19 cellular contexts compared by ENCODE assay signal in the genomic region with DNA sequence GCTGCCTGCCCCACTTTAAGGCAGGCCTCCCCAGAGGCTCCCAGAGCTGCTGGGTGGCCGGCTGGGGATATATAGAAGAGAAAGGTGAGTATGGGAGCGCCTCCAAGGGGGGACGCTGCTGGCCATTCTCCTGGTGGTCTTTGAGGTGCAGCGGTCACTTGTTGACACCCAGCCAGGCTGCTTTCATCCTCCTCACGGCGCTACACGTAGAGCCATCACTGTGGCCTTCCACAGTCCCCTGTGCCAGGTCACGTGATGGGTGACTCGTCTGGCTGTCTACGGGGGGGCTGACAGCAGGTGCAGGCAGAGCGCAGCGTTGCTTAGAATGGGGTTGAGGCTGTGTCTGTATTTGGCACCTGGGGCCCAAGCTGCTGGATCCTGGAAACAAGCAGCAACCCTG. TPM values are rescaled to one million over a fixed set of nuclear protein-coding genes. Genes with fewer than 3 reads are reported as not detected.
A peak's percentile ranks its signal among the peaks of the same experiment; 100 is the strongest.
DNase-seq lines count a peak whose midpoint lies in the region; ATAC-seq and TF ChIP-seq lines count a peak whose summit lies in the region.
"Had no signal": no experiment of that assay in that cellular context is flagged by ENCODE, and none has a peak within 500 bp of the region (broad histone marks: within the 10 kb centered on the region; RNA-seq: fewer than 3 reads in every experiment).

No MANE protein-coding gene starts in this region.

- H3K4me3 Mint-ChIP-seq in activated CD4-positive, alpha-beta memory T cell treated with anti-CD3 and anti-CD28 coated beads, Interleukin-2, amount 10 ng/mL, durations not matched to agents 7 days and 5 days: no peak overlapping the region
- H3K4me3 Mint-ChIP-seq: activated naive CD4-positive, alpha-beta T cell treated with anti-CD3 and anti-CD28 coated beads for 36 hours; CD4-positive, alpha-beta memory T cell; immature natural killer cell had no signal

- H3K27ac Mint-ChIP-seq in activated CD4-positive, alpha-beta memory T cell treated with anti-CD3 and anti-CD28 coated beads, Interleukin-2, amount 10 ng/mL, durations not matched to agents 7 days and 5 days: no peak overlapping the region
- H3K27ac Mint-ChIP-seq: activated naive CD4-positive, alpha-beta T cell treated with anti-CD3 and anti-CD28 coated beads for 36 hours; CD4-positive, alpha-beta memory T cell; immature natural killer cell had no signal

- H3K9me1 ChIP-seq in IMR-90 (ENCODE audit: insufficient read depth, low read length): no peaks in the 10 kb centered on the region

- no peaks in the 10 kb centered on the region for H3K4me1 ChIP-seq in IMR-90 (ENCODE audit: control insufficient read depth, insufficient read depth, low read length)

- H2AK5ac ChIP-seq in IMR-90 (ENCODE audit: low read depth, low read length): no peak overlapping the region

- H3K36me3 Mint-ChIP-seq in activated CD4-positive, alpha-beta memory T cell treated with anti-CD3 and anti-CD28 coated beads, Interleukin-2, amount 10 ng/mL, durations not matched to agents 7 days and 5 days (ENCODE audit: low read depth): no peaks in the 10 kb centered on the region
- H3K36me3 Mint-ChIP-seq: CD4-positive, alpha-beta memory T cell; immature natural killer cell had no signal

- BruUV-seq in IMR-90 (replicated peaks; lab: Mats Ljungman, UMichigan): no TSS peak

- WGBS in IMR-90 (ENCODE audit: extremely low coverage in 2 of 2, insufficient read length in 1 of 2), 2 experiments: 83% methylated on average over 9 of the region's 12 CpGs; no CpG with 5 or more reads in 1 of the 2 experiments

- no peak overlapping the region for H3K14ac ChIP-seq in IMR-90 (replicated peaks; ENCODE audit: low read depth, low read length)

- H3K56ac ChIP-seq in IMR-90 (ENCODE audit: extremely low read depth, insufficient read depth, low read length): no peak overlapping the region

- no peaks in the 10 kb centered on the region for H3K79me1 ChIP-seq in IMR-90 (ENCODE audit: low read depth in 1 of 2, low read length in 2 of 2)

- H3K23ac ChIP-seq in IMR-90 (ENCODE audit: low read depth, low read length): no peak overlapping the region

- no peak overlapping the region for H4K5ac ChIP-seq in IMR-90 (ENCODE audit: low read depth, low read length)

- H4K91ac ChIP-seq in IMR-90 (ENCODE audit: insufficient read depth, low read depth, low read length): no peak overlapping the region

- peak; percentile 26 for DNase-seq in NCI-H510A (lab: John Stamatoyannopoulos, UW)
- no peak for DNase-seq in NCI-H510A treated with DMSO at 0.1 percent for 48 hours (lab: John Stamatoyannopoulos, UW)
- no peak for DNase-seq in IMR-90
- DNase-seq in activated CD4-positive, alpha-beta memory T cell treated with anti-CD3 and anti-CD28 coated beads, Interleukin-2, amount 10 ng/mL, durations not matched to agents 7 days and 5 days: peak; percentile 7
- DNase-seq in myocyte (ENCODE audit: low read depth): peak; percentile 50
- DNase-seq in NCI-H2029 treated with DMSO at 0.1 percent for 48 hours (lab: John Stamatoyannopoulos, UW): no peak
- DNase-seq in KBM-7: no peak
- DNase-seq: activated naive CD4-positive, alpha-beta T cell treated with anti-CD3 and anti-CD28 coated beads for 36 hours; CD4-positive, alpha-beta memory T cell; glutamatergic neuron; immature natural killer cell; NCI-H2227 treated with DMSO at 0.1 percent for 48 hours; trophoblast cell had no signal

- no peak overlapping the region for H3K27ac ChIP-seq in IMR-90 (ENCODE audit: insufficient read depth, low read length)
- H3K27ac ChIP-seq: SK-N-MC, skin epidermis had no signal

- H3K27me3 Mint-ChIP-seq in activated CD4-positive, alpha-beta memory T cell treated with anti-CD3 and anti-CD28 coated beads, Interleukin-2, amount 10 ng/mL, durations not matched to agents 7 days and 5 days: peaks cover 13% of the 10 kb centered on the region

- no peak overlapping the region for H2BK120ac ChIP-seq in IMR-90 (ENCODE audit: low read depth, low read length)

- H3K18ac ChIP-seq in IMR-90 (ENCODE audit: low read depth, low read length): no peak overlapping the region

- CTCF ChIA-PET in IMR-90 (lab: Yijun Ruan, JAX): no interaction called here
- CTCF ChIA-PET in activated CD4-positive, alpha-beta memory T cell treated with anti-CD3 and anti-CD28 coated beads, Interleukin-2, amount 10 ng/mL, durations not matched to agents 7 days and 5 days (lab: Charles Lee): no interaction called here

- no peak overlapping the region for H3K4me3 ChIP-seq in IMR-90 (ENCODE audit: insufficient read depth, low read depth, low read length)
- H3K4me3 ChIP-seq: SK-N-MC, skin epidermis had no signal

- H2BK20ac ChIP-seq in IMR-90 (ENCODE audit: low read depth, low read length): no peak overlapping the region

- no peak for TF ChIP-seq RAD21 in IMR-90 (IDR thresholded peaks at IDR 0.05; ENCODE audit: low read length)

- dilution Hi-C loops in IMR-90 (cut with HindIII; ENCODE audit: low sequenced_read_pairs, unreplicated experiment): no loop called here

- no peak overlapping the region for H2AK9ac ChIP-seq in IMR-90 (replicated peaks; ENCODE audit: low read depth, low read length, poor library complexity)

- no peak for TF ChIP-seq POLR2A in IMR-90 (IDR thresholded peaks at IDR 0.05; ENCODE audit: low read depth, low read length)

- H2BK5ac ChIP-seq in IMR-90 (ENCODE audit: low read depth, low read length, poor library complexity, severe bottlenecking): no peak overlapping the region

- peaks cover 33% of the 10 kb centered on the region for H3K27me3 ChIP-seq in IMR-90 (ENCODE audit: control insufficient read depth, insufficient read depth, low read length)

- POLR2A ChIA-PET in IMR-90 (lab: Charles Lee; ENCODE audit: unreplicated experiment): no interaction called here
- POLR2A ChIA-PET in activated CD4-positive, alpha-beta memory T cell treated with anti-CD3 and anti-CD28 coated beads, Interleukin-2, amount 10 ng/mL, durations not matched to agents 7 days and 5 days (lab: Charles Lee): no interaction called here

- no peaks in the 10 kb centered on the region for H3K36me3 ChIP-seq in IMR-90 (ENCODE audit: control insufficient read depth, insufficient read depth, low read length)

- no peak for TF ChIP-seq CTCF in IMR-90 (conservative IDR thresholded peaks at IDR 0.05; ENCODE audit: low read depth, low read length)

- no peak for ATAC-seq in IMR-90 (ENCODE audit: low read depth)
- no peak for ATAC-seq in HG02981 (IDR thresholded peaks at IDR 0.05; ENCODE audit: unreplicated experiment)
- ATAC-seq: esophagus mucosa had no signal

- H2BK15ac ChIP-seq in IMR-90 (ENCODE audit: low read depth, low read length): no peak overlapping the region

- no peaks in the 10 kb centered on the region for H4K20me1 ChIP-seq in IMR-90 (ENCODE audit: insufficient read depth, low read length)

- no peak overlapping the region for H3K9ac ChIP-seq in IMR-90 (ENCODE audit: low read depth, low read length)

- no peak overlapping the region for H4K8ac ChIP-seq in IMR-90 (ENCODE audit: low read depth in 2 of 2, low read length in 2 of 2)

- H2AFZ ChIP-seq in IMR-90 (replicated peaks; ENCODE audit: low read length, poor library complexity): no peak overlapping the region

- H3K4me2 ChIP-seq in IMR-90 (ENCODE audit: low read depth, low read length): no peak overlapping the region

- no peaks in the 10 kb centered on the region for H3K4me1 Mint-ChIP-seq in activated CD4-positive, alpha-beta memory T cell treated with anti-CD3 and anti-CD28 coated beads, Interleukin-2, amount 10 ng/mL, durations not matched to agents 7 days and 5 days
- H3K4me1 Mint-ChIP-seq: CD4-positive, alpha-beta memory T cell; immature natural killer cell had no signal

- no peaks in the 10 kb centered on the region for H3K9me3 Mint-ChIP-seq in activated CD4-positive, alpha-beta memory T cell treated with anti-CD3 and anti-CD28 coated beads, Interleukin-2, amount 10 ng/mL, durations not matched to agents 7 days and 5 days
- H3K9me3 Mint-ChIP-seq: activated naive CD4-positive, alpha-beta T cell treated with anti-CD3 and anti-CD28 coated beads for 36 hours; CD4-positive, alpha-beta memory T cell; immature natural killer cell had no signal

- no peaks in the 10 kb centered on the region for H3K9me3 ChIP-seq in IMR-90 (ENCODE audit: control insufficient read depth, insufficient read depth, low read length)

- no peak overlapping the region for H3K4ac ChIP-seq in IMR-90 (ENCODE audit: low read depth, low read length)

- intact Hi-C loops in IMR-90 (cut with micrococcal nuclease): no loop called here

- in situ Hi-C loops in IMR-90 (cut with MboI; ENCODE audit: low sequenced_read_pairs): no loop called here
- in situ Hi-C loops in KBM-7 (cut with MboI; ENCODE audit: low pct_unique_long_range_greater_than_20kb, low sequenced_read_pairs): no loop called here

TF ChIP-seq in IMR-90, 13 proteins besides CTCF, POLR2A, EP300 and RAD21 (continues in another document):
- TF ChIP-seq MAZ (IDR thresholded peaks at IDR 0.05; ENCODE audit: borderline replicate concordance, low read depth, low read length): no peak
- TF ChIP-seq RFX5 (IDR thresholded peaks at IDR 0.05; ENCODE audit: low read depth, low read length): no peak
- no peak for TF ChIP-seq CHD1 (IDR thresholded peaks at IDR 0.05; ENCODE audit: low read depth, low read length)
- TF ChIP-seq MAFK (IDR thresholded peaks at IDR 0.05; ENCODE audit: low read depth, low read length): no peak
- TF ChIP-seq CEBPB (IDR thresholded peaks at IDR 0.05; ENCODE audit: low read depth, low read length): no peak

RNA-seq across cellular contexts. Expression of a gene that starts 1.9 kb away (rescaled TPM):
- total RNA-seq in IMR-90 (2012; rRNA removed): not detected in 2 replicates
- polyA plus RNA-seq in IMR-90 (2012; rRNA removed): not detected in 2 replicates
- polyA plus RNA-seq in IMR-90 (2012; cell fraction: cytosol; rRNA removed): not detected in 2 replicates
- polyA plus RNA-seq in IMR-90 (2012; cell fraction: nucleus; rRNA removed; ENCODE audit: low replicate concordance): 0.18 TPM in 1 of 2 replicates, not detected in the other
- not detected for total RNA-seq in activated CD4-positive, alpha-beta memory T cell treated with anti-CD3 and anti-CD28 coated beads, Interleukin-2, amount 10 ng/mL, durations not matched to agents 7 days and 5 days
- total RNA-seq in myocyte: not detected in 2 replicates
- not detected for polyA plus RNA-seq in myocyte (2012)
- total RNA-seq: activated naive CD4-positive, alpha-beta T cell treated with anti-CD3 and anti-CD28 coated beads for 36 hours; CD4-positive, alpha-beta memory T cell; M059J had no signal
- polyA plus RNA-seq: CD4-positive, alpha-beta memory T cell; H1; immature natural killer cell had no signal

RNA-seq across cellular contexts. Expression of a gene that starts 43.5 kb away (rescaled TPM):
- total RNA-seq in IMR-90 (2012; rRNA removed): 8.4 and 8.6 TPM in 2 replicates
- polyA plus RNA-seq in IMR-90 (2012; rRNA removed): 23.1 and 23.3 TPM in 2 replicates
- polyA plus RNA-seq in IMR-90 (2012; cell fraction: cytosol; rRNA removed): 17.6 and 22.7 TPM in 2 replicates
- 69.7 and 112 TPM in 2 replicates for polyA plus RNA-seq in IMR-90 (2012; cell fraction: nucleus; rRNA removed; ENCODE audit: low replicate concordance)
- 10 to 100 TPM; 16.6 to 20.2 TPM for total RNA-seq in activated CD4-positive, alpha-beta memory T cell treated with anti-CD3 and anti-CD28 coated beads, Interleukin-2, amount 10 ng/mL, durations not matched to agents 7 days and 5 days
- total RNA-seq in myocyte: 8.8 and 9.8 TPM in 2 replicates
- polyA plus RNA-seq in myocyte (2012): 31.6 TPM

Comparison
In these comparisons a context has a peak if more than half of its experiments do, and no peak if none do; other contexts are left out.
1. DNase-seq: peak in NCI-H510A (single experiment), activated CD4-positive, alpha-beta memory T cell treated with anti-CD3 and anti-CD28 coated beads, Interleukin-2, amount 10 ng/mL, durations not matched to agents 7 days and 5 days (single experiment) and myocyte (single experiment); none in NCI-H510A treated with DMSO at 0.1 percent for 48 hours (single experiment), IMR-90 (single experiment), NCI-H2029 treated with DMSO at 0.1 percent for 48 hours (single experiment) and KBM-7 (single experiment).